In genomic region chr15:38084289-38084688, GRCh38 we compare ENCODE assay signal across 10 cellular contexts.
DNase-seq lines count a peak whose midpoint lies in the region; ATAC-seq, FAIRE-seq and TF ChIP-seq lines count a peak whose summit lies in the region.
"Had no signal": no experiment of that assay in that cellular context is flagged by ENCODE, and none has a peak within 500 bp of the region (broad histone marks: within the 10 kb centered on the region; RNA-seq: fewer than 3 reads in every experiment).

No MANE protein-coding gene starts in this region.

- H3K27me3 Mint-ChIP-seq in osteocyte (ENCODE audit: unreplicated experiment) = no peaks in the 10 kb centered on the region
- peaks cover 46% of the 10 kb centered on the region for H3K27me3 Mint-ChIP-seq in activated T-helper 2 cell treated with anti-CD3 and anti-CD28 coated beads, Interferon-gamma antibody, Interleukin-2, Interleukin-4, amounts not matched to agents 10 μg/mL and 5 μg/mL and 100 μg/mL, durations not matched to agents 14 hours and 24 hours and 36 hours (ENCODE audit: low read depth)

- no peaks in the 10 kb centered on the region for H3K36me3 Mint-ChIP-seq in osteocyte (ENCODE audit: unreplicated experiment)
- no peaks in the 10 kb centered on the region for H3K36me3 Mint-ChIP-seq in activated T-helper 2 cell treated with anti-CD3 and anti-CD28 coated beads, Interferon-gamma antibody, Interleukin-2, Interleukin-4, amounts not matched to agents 10 μg/mL and 5 μg/mL and 100 μg/mL, durations not matched to agents 14 hours and 24 hours and 36 hours (ENCODE audit: low read depth)
- H3K36me3 Mint-ChIP-seq: activated naive CD8-positive, alpha-beta T cell had no signal

- dilution Hi-C loops in endothelial cell of umbilical vein (cut with MboI; ENCODE audit: extremely low pct_ligation_motif_present, low sequenced_read_pairs) = no loop called here

- BruUV-seq in endothelial cell of umbilical vein (replicated peaks; lab: Mats Ljungman, UMichigan) = no TSS peak

- H3K4me1 ChIP-seq in endothelial cell of umbilical vein (ENCODE audit: control insufficient read depth, extremely low read depth, insufficient read depth, low read length) = peaks cover 37% of the 10 kb centered on the region

- H3K9ac ChIP-seq in endothelial cell of umbilical vein (replicated peaks; ENCODE audit: extremely low read depth, insufficient read depth, low read length) = no peak overlapping the region

- H4K20me1 ChIP-seq in endothelial cell of umbilical vein (replicated peaks; ENCODE audit: control insufficient read depth, extremely low read depth, insufficient read depth, low read length) = no peaks in the 10 kb centered on the region

- CTCF ChIA-PET in endothelial cell of umbilical vein (lab: Charles Lee) = interaction anchor here (0.6 to 3.1 kb wide), 19 partner anchors 11 to 480 kb away, joined by 3 to 24 read pairs (median 4); no protein-coding TSS in a partner anchor

- H3K4me3 ChIP-seq in endothelial cell of umbilical vein (replicated peaks in 1 of 3; ENCODE audit: insufficient read depth in 1 of 3, low read depth in 1 of 3, low read length in 3 of 3) = peak overlapping the region in 2 of 3 experiments; percentile 14 to 28

- no peak overlapping the region for H3K27ac Mint-ChIP-seq in osteocyte (ENCODE audit: unreplicated experiment)
- H3K27ac Mint-ChIP-seq in activated T-helper 2 cell treated with anti-CD3 and anti-CD28 coated beads, Interferon-gamma antibody, Interleukin-2, Interleukin-4, amounts not matched to agents 10 μg/mL and 5 μg/mL and 100 μg/mL, durations not matched to agents 14 hours and 24 hours and 36 hours = no peak overlapping the region
- H3K27ac Mint-ChIP-seq: activated naive CD8-positive, alpha-beta T cell had no signal

- ATAC-seq in GM21529 (IDR thresholded peaks at IDR 0.05; ENCODE audit: unreplicated experiment) = peak; percentile 72

- H3K9me3 Mint-ChIP-seq in osteocyte (ENCODE audit: unreplicated experiment) = no peaks in the 10 kb centered on the region
- no peaks in the 10 kb centered on the region for H3K9me3 Mint-ChIP-seq in activated T-helper 2 cell treated with anti-CD3 and anti-CD28 coated beads, Interferon-gamma antibody, Interleukin-2, Interleukin-4, amounts not matched to agents 10 μg/mL and 5 μg/mL and 100 μg/mL, durations not matched to agents 14 hours and 24 hours and 36 hours
- H3K9me3 Mint-ChIP-seq: neural crest cell had no signal

- H3K4me3 Mint-ChIP-seq in osteocyte (ENCODE audit: unreplicated experiment) = no peak overlapping the region
- H3K4me3 Mint-ChIP-seq in activated T-helper 2 cell treated with anti-CD3 and anti-CD28 coated beads, Interferon-gamma antibody, Interleukin-2, Interleukin-4, amounts not matched to agents 10 μg/mL and 5 μg/mL and 100 μg/mL, durations not matched to agents 14 hours and 24 hours and 36 hours (ENCODE audit: low read depth) = no peak overlapping the region
- H3K4me3 Mint-ChIP-seq: activated naive CD8-positive, alpha-beta T cell; neural crest cell had no signal

- no peaks in the 10 kb centered on the region for H3K27me3 ChIP-seq in endothelial cell of umbilical vein (ENCODE audit: control insufficient read depth in 2 of 2, insufficient read depth in 2 of 2, low read length in 2 of 2)

- TF ChIP-seq CTCF in endothelial cell of umbilical vein (IDR thresholded peaks at IDR 0.05; ENCODE audit: extremely low read depth in 1 of 2, insufficient read depth in 1 of 2, low read depth in 1 of 2, low read length in 2 of 2) (no peak), osteocyte (IDR thresholded peaks at IDR 0.05) (no peak)

- no peaks in the 10 kb centered on the region for H3K36me3 ChIP-seq in endothelial cell of umbilical vein (ENCODE audit: control insufficient read depth in 2 of 2, extremely low read depth in 1 of 2, insufficient read depth in 2 of 2, low read length in 2 of 2)

- no peak overlapping the region for H2AFZ ChIP-seq in endothelial cell of umbilical vein (ENCODE audit: low read depth, low read length)

- peaks cover 5% of the 10 kb centered on the region for H3K4me1 Mint-ChIP-seq in osteocyte (ENCODE audit: unreplicated experiment)
- peaks cover 11% of the 10 kb centered on the region for H3K4me1 Mint-ChIP-seq in activated T-helper 2 cell treated with anti-CD3 and anti-CD28 coated beads, Interferon-gamma antibody, Interleukin-2, Interleukin-4, amounts not matched to agents 10 μg/mL and 5 μg/mL and 100 μg/mL, durations not matched to agents 14 hours and 24 hours and 36 hours (ENCODE audit: low read depth)
- H3K4me1 Mint-ChIP-seq: neural crest cell had no signal

- H3K4me2 ChIP-seq in endothelial cell of umbilical vein (ENCODE audit: insufficient read depth, low read length) = peak overlapping the region; percentile 83

- FAIRE-seq in GM12892 (lab: Jason Lieb, UNC) (peak; percentile 89), endothelial cell of umbilical vein (lab: Jason Lieb, UNC) (peak; percentile 90)

- no peaks in the 10 kb centered on the region for H3K79me2 ChIP-seq in endothelial cell of umbilical vein (ENCODE audit: control insufficient read depth, insufficient read depth, low read length)

- POLR2A ChIA-PET in endothelial cell of umbilical vein (lab: Charles Lee) = no interaction called here

- DNase-seq in GM12892 (ENCODE audit: insufficient read length) (no peak), HS-5 (ENCODE audit: low read depth) (peak; percentile 15), endothelial cell of umbilical vein (ENCODE audit: low read depth, low spot score) (peak; percentile 75), NCI-H2196 (lab: John Stamatoyannopoulos, UW; ENCODE audit: unreplicated experiment) (no peak), posterior cingulate gyrus (no peak), osteocyte (ENCODE audit: extremely low spot score, unreplicated experiment) (no peak)
- no peak for DNase-seq in activated T-helper 2 cell treated with anti-CD3 and anti-CD28 coated beads, Interferon-gamma antibody, Interleukin-2, Interleukin-4, amounts not matched to agents 10 μg/mL and 5 μg/mL and 100 μg/mL, durations not matched to agents 14 hours and 24 hours and 36 hours (ENCODE audit: low spot score)

- H3K9me1 ChIP-seq in endothelial cell of umbilical vein (replicated peaks; ENCODE audit: control insufficient read depth, extremely low read depth, insufficient read depth, low read length) = no peaks in the 10 kb centered on the region

- H3K27ac ChIP-seq in endothelial cell of umbilical vein (ENCODE audit: insufficient read depth, low read depth, low read length) = peak overlapping the region; percentile 32

- intact Hi-C loops in endothelial cell of umbilical vein (cut with micrococcal nuclease) (loop anchor here (1.0 kb wide), 2 partner anchors 11 to 15 kb away; no protein-coding TSS in a partner anchor), posterior cingulate gyrus (cut with DNase I) (no loop called here)
- intact Hi-C loops in activated T-helper 2 cell treated with anti-CD3 and anti-CD28 coated beads, Interferon-gamma antibody, Interleukin-2, Interleukin-4, amounts not matched to agents 10 μg/mL and 5 μg/mL and 100 μg/mL, durations not matched to agents 14 hours and 24 hours and 36 hours (cut with micrococcal nuclease) = loop anchor here (1.0 kb wide), 1 partner anchor 15 kb away; no protein-coding TSS in a partner anchor

- H3K9me3 ChIP-seq in endothelial cell of umbilical vein (replicated peaks; ENCODE audit: control insufficient read depth, insufficient read depth, low read length) = no peaks in the 10 kb centered on the region

- TF ChIP-seq POLR2A in GM12892 (IDR thresholded peaks at IDR 0.05; ENCODE audit: low read depth, low read length) (no peak), endothelial cell of umbilical vein (IDR thresholded peaks at IDR 0.05; ENCODE audit: low read depth, low read length) (no peak)

TF ChIP-seq in endothelial cell of umbilical vein, 7 proteins besides CTCF, POLR2A, EP300 and RAD21:
- TF ChIP-seq FOS (IDR thresholded peaks at IDR 0.05; ENCODE audit: borderline replicate concordance, insufficient read depth, low read length) (peak; percentile 97), MAX (IDR thresholded peaks at IDR 0.05; ENCODE audit: insufficient read depth, insufficient read length) (no peak), POLR2AphosphoS5 (IDR thresholded peaks at IDR 0.05; ENCODE audit: insufficient read depth, low read depth, low read length) (peak; percentile 75), MYC (IDR thresholded peaks at IDR 0.05; ENCODE audit: low read depth, low read length) (no peak), JUN (IDR thresholded peaks at IDR 0.05; ENCODE audit: borderline replicate concordance, insufficient read depth, insufficient read length, low read depth) (peak; percentile 66), EZH2 (IDR thresholded peaks at IDR 0.05; ENCODE audit: borderline replicate concordance, low read depth, low read length, severe bottlenecking) (no peak), GATA2 (IDR thresholded peaks at IDR 0.05; ENCODE audit: insufficient read depth, insufficient read length, low read depth, low read length) (peak; percentile 61)

Comparison
In these comparisons a context has a peak if more than half of its experiments do, and no peak if none do; other contexts are left out.
1. DNase-seq: peak in HS-5 (single experiment) and endothelial cell of umbilical vein (single experiment); none in GM12892 (single experiment), NCI-H2196 (single experiment), posterior cingulate gyrus (0 of 10), osteocyte (single experiment) and activated T-helper 2 cell treated with anti-CD3 and anti-CD28 coated beads, Interferon-gamma antibody, Interleukin-2, Interleukin-4, amounts not matched to agents 10 μg/mL and 5 μg/mL and 100 μg/mL, durations not matched to agents 14 hours and 24 hours and 36 hours (single experiment).